In the genomic region with DNA sequence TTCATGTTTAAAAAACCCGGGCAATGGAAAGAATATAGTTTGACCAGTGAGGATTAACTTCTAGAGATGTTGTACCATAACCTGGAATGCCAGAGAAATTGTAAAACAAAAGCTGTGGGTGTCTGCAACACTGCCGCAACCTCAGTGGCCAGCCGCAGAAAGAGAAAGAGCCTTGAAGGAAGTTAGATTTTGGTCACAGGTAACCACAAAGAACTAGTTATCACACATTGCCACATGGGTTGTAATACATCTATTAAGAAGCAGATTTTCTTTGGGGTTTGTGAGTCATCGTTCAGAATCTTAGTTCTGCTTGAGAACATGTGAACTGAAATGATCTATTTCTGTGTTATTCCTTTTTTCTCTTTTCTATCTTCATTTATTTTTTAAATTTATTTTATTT, we compare ENCODE assay signal across 1 cellular context.
TF ChIP-seq lines count a peak whose summit lies in the region.

No MANE protein-coding gene starts in this region.

TF ChIP-seq in GM23338, 12 proteins besides CTCF, POLR2A, EP300 and RAD21:
- no peak for TF ChIP-seq ZNF462 (CRISPR knock-in tag; IDR thresholded peaks at IDR 0.05)
- no peak for TF ChIP-seq EZH2phosphoT487 (IDR thresholded peaks at IDR 0.05; ENCODE audit: unreplicated experiment)
- no peak for TF ChIP-seq STAT1 (IDR thresholded peaks at IDR 0.05; ENCODE audit: unreplicated experiment)
- TF ChIP-seq REST (IDR thresholded peaks at IDR 0.05; ENCODE audit: unreplicated experiment) = no peak
